9 cellular contexts compared by ENCODE assay signal in the genomic region with DNA sequence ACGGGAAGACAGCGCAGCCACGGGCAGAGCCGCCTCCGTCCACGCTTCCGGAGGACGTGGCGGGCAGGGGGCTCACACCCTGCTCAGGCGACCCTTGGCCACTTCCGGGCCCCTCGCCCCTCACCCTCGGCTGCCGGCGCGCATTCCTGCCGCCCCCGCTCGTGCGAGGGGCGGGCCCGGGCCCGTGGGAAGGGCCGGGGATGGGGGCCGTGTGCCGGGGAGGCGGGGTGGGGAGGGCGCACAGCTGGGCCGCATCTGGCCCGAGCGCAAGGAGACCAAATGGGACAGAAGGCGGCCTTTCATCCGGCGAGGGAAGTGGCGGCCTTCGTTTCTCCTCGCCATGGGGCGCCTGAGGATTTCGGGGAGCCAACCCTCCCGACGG. TPM values are rescaled to one million over a fixed set of nuclear protein-coding genes. Genes with fewer than 3 reads are reported as not detected.
DNase-seq lines count a peak whose midpoint lies in the region; FAIRE-seq lines count a peak whose summit lies in the region.
"Had no signal": no experiment of that assay in that cellular context is flagged by ENCODE, and none has a peak within 500 bp of the region (broad histone marks: within the 10 kb centered on the region; RNA-seq: fewer than 3 reads in every experiment).

No MANE protein-coding gene starts in this region.

- peaks cover 19% of the 10 kb centered on the region for H3K4me1 Mint-ChIP-seq in T-helper 2 cell treated with Interferon-gamma antibody and Interleukin-4, amounts not matched to agents 5 μg/mL and 100 μg/mL, for 36 hours (ENCODE audit: low read depth)
- H3K4me1 Mint-ChIP-seq in activated naive CD8-positive, alpha-beta T cell treated with anti-CD3 and anti-CD28 coated beads for 36 hours, result peaks cover 37% of the 10 kb centered on the region

- H3K36me3 ChIP-seq in subcutaneous abdominal adipose tissue (ENCODE audit: control insufficient read depth in 5 of 5, insufficient read depth in 5 of 5, low read length in 5 of 5) (no peaks in the 10 kb centered on the region), small intestine (ENCODE audit: control insufficient read depth in 2 of 2, insufficient read depth in 2 of 2, low read length in 2 of 2) (no peaks in the 10 kb centered on the region)

- H3K36me3 Mint-ChIP-seq in T-helper 2 cell treated with Interferon-gamma antibody and Interleukin-4, amounts not matched to agents 5 μg/mL and 100 μg/mL, for 36 hours (ENCODE audit: low read depth), result peaks cover 23% of the 10 kb centered on the region
- peaks cover 9% of the 10 kb centered on the region for H3K36me3 Mint-ChIP-seq in activated naive CD8-positive, alpha-beta T cell treated with anti-CD3 and anti-CD28 coated beads for 36 hours

- H3K27ac Mint-ChIP-seq in T-helper 2 cell treated with Interferon-gamma antibody and Interleukin-4, amounts not matched to agents 5 μg/mL and 100 μg/mL, for 36 hours, result no peak overlapping the region
- peak overlapping the region; percentile 44 for H3K27ac Mint-ChIP-seq in activated naive CD8-positive, alpha-beta T cell treated with anti-CD3 and anti-CD28 coated beads for 36 hours

- peaks cover 14% of the 10 kb centered on the region for H3K27me3 Mint-ChIP-seq in T-helper 2 cell treated with Interferon-gamma antibody and Interleukin-4, amounts not matched to agents 5 μg/mL and 100 μg/mL, for 36 hours (ENCODE audit: low read depth)
- no peaks in the 10 kb centered on the region for H3K27me3 Mint-ChIP-seq in activated naive CD8-positive, alpha-beta T cell treated with anti-CD3 and anti-CD28 coated beads for 36 hours

- DNase-seq in T-helper 2 cell treated with Interferon-gamma antibody and Interleukin-4, amounts not matched to agents 5 μg/mL and 100 μg/mL, for 36 hours (ENCODE audit: low spot score), result no peak
- DNase-seq in T-helper 2 cell (no peak), left kidney (ENCODE audit: low read depth, low spot score) (peak; percentile 71), NCI-H2107 (lab: John Stamatoyannopoulos, UW) (no peak), small intestine (no peak), NCI-H510A (lab: John Stamatoyannopoulos, UW) (no peak)
- no peak for DNase-seq in activated naive CD8-positive, alpha-beta T cell treated with anti-CD3 and anti-CD28 coated beads for 36 hours
- DNase-seq: cortex of kidney had no signal

- H3K4me3 ChIP-seq in subcutaneous abdominal adipose tissue (ENCODE audit: low read depth in 1 of 5, low read length in 5 of 5) (peak overlapping the region; percentile 48 to 73 (median 58)), small intestine (ENCODE audit: low read depth in 1 of 2, low read length in 2 of 2) (peak overlapping the region in 1 of 2 donors; percentile 54)

- H3K27ac ChIP-seq in subcutaneous abdominal adipose tissue (ENCODE audit: low read depth, low read length) (no peak overlapping the region), small intestine (ENCODE audit: low read depth in 1 of 2, low read length in 1 of 2) (peak overlapping the region in 1 of 2 donors; percentile 11)

- no peaks in the 10 kb centered on the region for H3K9me3 Mint-ChIP-seq in T-helper 2 cell treated with Interferon-gamma antibody and Interleukin-4, amounts not matched to agents 5 μg/mL and 100 μg/mL, for 36 hours
- no peaks in the 10 kb centered on the region for H3K9me3 Mint-ChIP-seq in activated naive CD8-positive, alpha-beta T cell treated with anti-CD3 and anti-CD28 coated beads for 36 hours

- H3K4me3 Mint-ChIP-seq in T-helper 2 cell treated with Interferon-gamma antibody and Interleukin-4, amounts not matched to agents 5 μg/mL and 100 μg/mL, for 36 hours, result peak overlapping the region; percentile 69
- H3K4me3 Mint-ChIP-seq in activated naive CD8-positive, alpha-beta T cell treated with anti-CD3 and anti-CD28 coated beads for 36 hours, result peak overlapping the region; percentile 63

- FAIRE-seq in small intestine (lab: Jason Lieb, UNC), result no peak

- H3K9me3 ChIP-seq in subcutaneous abdominal adipose tissue (ENCODE audit: control insufficient read depth in 5 of 5, low read length in 5 of 5) (no peaks in the 10 kb centered on the region), small intestine (ENCODE audit: control insufficient read depth, low read depth) (no peaks in the 10 kb centered on the region)

- 1 to 5% (median 4%) methylated on average over 33 to 41 of the region's 41 CpGs for WGBS in small intestine, 3 donors

- peaks cover 3 to 49% (median 47%) of the 10 kb centered on the region in 5 donors for H3K4me1 ChIP-seq in subcutaneous abdominal adipose tissue (ENCODE audit: control insufficient read depth in 5 of 5, insufficient read depth in 5 of 5, low read length in 5 of 5)
- peaks cover 0 to 3% of the 10 kb centered on the region in 2 donors for H3K4me1 ChIP-seq in small intestine (ENCODE audit: control insufficient read depth in 2 of 2, insufficient read depth in 1 of 2, low read depth in 1 of 2, low read length in 1 of 2)

- peak overlapping the region in 2 of 5 donors; percentile 43 to 50 for H3K9ac ChIP-seq in subcutaneous abdominal adipose tissue (ENCODE audit: low read length in 5 of 5)

- H3K27me3 ChIP-seq in subcutaneous abdominal adipose tissue (ENCODE audit: control insufficient read depth in 5 of 5, insufficient read depth in 4 of 5, low read length in 5 of 5) (no peaks in the 10 kb centered on the region), small intestine (ENCODE audit: control insufficient read depth in 2 of 2, insufficient read depth in 2 of 2, low read length in 2 of 2) (no peaks in the 10 kb centered on the region)

RNA-seq across cellular contexts. Expression of a gene that starts 0.8 kb away (rescaled TPM):
- 10 to 100 TPM; 21.0 to 25.8 TPM for total RNA-seq in activated naive CD8-positive, alpha-beta T cell treated with anti-CD3 and anti-CD28 coated beads for 36 hours
- 10 to 100 TPM; 10.5 to 39.3 (median 15.4) TPM for polyA plus RNA-seq in small intestine

RNA-seq across cellular contexts. Expression of a gene that starts 36.6 kb away (rescaled TPM):
- 10 to 100 TPM; 36.4 to 37.8 TPM for total RNA-seq in activated naive CD8-positive, alpha-beta T cell treated with anti-CD3 and anti-CD28 coated beads for 36 hours
- 10 to 100 TPM; 25.6 to 40.3 (median 30.8) TPM for polyA plus RNA-seq in small intestine

RNA-seq across cellular contexts. Expression of a gene that starts 40.1 kb away (rescaled TPM):
- 1 to 10 TPM; 5.4 to 6.1 TPM for total RNA-seq in activated naive CD8-positive, alpha-beta T cell treated with anti-CD3 and anti-CD28 coated beads for 36 hours
- polyA plus RNA-seq in small intestine, result 10 to 100 TPM; 11.1 to 20.8 (median 19.9) TPM

RNA-seq across cellular contexts. Expression of a gene that starts 42.5 kb away (rescaled TPM):
- not detected for total RNA-seq in activated naive CD8-positive, alpha-beta T cell treated with anti-CD3 and anti-CD28 coated beads for 36 hours
- not detected for polyA plus RNA-seq in small intestine
